17 cellular contexts compared by ENCODE assay signal in genomic region chr17:21146362-21147021, GRCh38.
"Had no signal": no experiment of that assay in that cellular context is flagged by ENCODE, and none has a peak within 500 bp of the region (broad histone marks: within the 10 kb centered on the region; RNA-seq: fewer than 3 reads in every experiment).

No MANE protein-coding gene starts in this region.

- H3K27me3 ChIP-seq: ascending aorta, esophagus muscularis mucosa, foreskin keratinocyte, pancreas, stomach, uterus had no signal

- FAIRE-seq: bronchial epithelial cell, endometrium, pancreas had no signal

- H3K4me1 ChIP-seq: ascending aorta, esophagus muscularis mucosa, foreskin keratinocyte, pancreas, stomach, uterus had no signal

- H3K4me3 Mint-ChIP-seq: activated naive CD8-positive, alpha-beta T cell treated with anti-CD3 and anti-CD28 coated beads, Interleukin-2, amount 10 ng/mL, durations not matched to agents 7 days and 5 days; activated T-cell treated with anti-CD3 and anti-CD28 coated beads, Interleukin-2, amount 50 U/mL, for 4 hours; memory B cell; T-helper 2 cell treated with Interferon-gamma antibody and Interleukin-4, amounts not matched to agents 5 μg/mL and 100 μg/mL, for 36 hours had no signal

- H3K4me3 ChIP-seq: ascending aorta, esophagus muscularis mucosa, pancreas, stomach, uterus had no signal

- ATAC-seq: activated CD4-positive, CD25-positive, alpha-beta regulatory T cell treated with anti-CD3 and anti-CD28 coated beads, Interleukin-2, amount 50 U/mL, for 24 hours; activated T-cell treated with anti-CD3 and anti-CD28 coated beads, Interleukin-2, amount 50 U/mL, for 4 hours; foreskin keratinocyte; pancreas had no signal

- H3K27ac Mint-ChIP-seq: activated naive CD8-positive, alpha-beta T cell treated with anti-CD3 and anti-CD28 coated beads, Interleukin-2, amount 10 ng/mL, durations not matched to agents 7 days and 5 days; memory B cell; T-helper 2 cell treated with Interferon-gamma antibody and Interleukin-4, amounts not matched to agents 5 μg/mL and 100 μg/mL, for 36 hours had no signal

- H3K4me1 Mint-ChIP-seq: activated naive CD8-positive, alpha-beta T cell treated with anti-CD3 and anti-CD28 coated beads, Interleukin-2, amount 10 ng/mL, durations not matched to agents 7 days and 5 days had no signal

- H3K27ac ChIP-seq: ascending aorta, esophagus muscularis mucosa, foreskin keratinocyte, pancreas, stomach, uterus had no signal

- H3K27me3 Mint-ChIP-seq: activated naive CD8-positive, alpha-beta T cell treated with anti-CD3 and anti-CD28 coated beads, Interleukin-2, amount 10 ng/mL, durations not matched to agents 7 days and 5 days; memory B cell had no signal

- DNase-seq: activated CD4-positive, alpha-beta T cell treated with anti-CD3 and anti-CD28 coated beads, Interleukin-2, amount 50 U/mL, for 48 hours; activated gamma-delta T cell; activated naive CD8-positive, alpha-beta T cell treated with anti-CD3 and anti-CD28 coated beads, Interleukin-2, amount 10 ng/mL, durations not matched to agents 7 days and 5 days; activated T-cell treated with anti-CD3 and anti-CD28 coated beads, Interleukin-2, amount 50 U/mL, for 4 hours; foreskin keratinocyte; head of caudate nucleus; pancreas; stimulated activated CD4-positive, alpha-beta T cell treated with anti-CD3 and anti-CD28 coated beads, Interleukin-4, amount 100 ng/mL, for 4 hours; stomach; uterus had no signal

- H3K9me3 ChIP-seq: ascending aorta, esophagus muscularis mucosa, pancreas had no signal

- H3K36me3 ChIP-seq: ascending aorta, pancreas, uterus had no signal
